ENCODE assay signal across 1 cellular context in genomic region chr12:104590002-104590401, GRCh38.
TF ChIP-seq lines count a peak whose summit lies in the region.

No MANE protein-coding gene starts in this region.

TF ChIP-seq in WTC11, 78 proteins besides CTCF, POLR2A, EP300 and RAD21 (continued from another document):
- no peak for TF ChIP-seq E2F4 (CRISPR knock-in tag; IDR thresholded peaks at IDR 0.05; ENCODE audit: borderline replicate concordance, low read depth)
